In genomic region chr17:1958134-1958881, GRCh38 we compare ENCODE assay signal across 16 cellular contexts.
A peak's percentile ranks its signal among the peaks of the same experiment; 100 is the strongest.
DNase-seq lines count a peak whose midpoint lies in the region; ATAC-seq and TF ChIP-seq lines count a peak whose summit lies in the region.
"Had no signal": no experiment of that assay in that cellular context is flagged by ENCODE, and none has a peak within 500 bp of the region (broad histone marks: within the 10 kb centered on the region; RNA-seq: fewer than 3 reads in every experiment).

No MANE protein-coding gene starts in this region.

- ATAC-seq in psoas muscle = peak; percentile 55 to 76 (median 67)
- ATAC-seq: gastroesophageal sphincter had no signal

- peak overlapping the region; percentile 7 for H3K27ac ChIP-seq in psoas muscle
- H3K27ac ChIP-seq: gastroesophageal sphincter, ovary, PC-9, thoracic aorta had no signal

- WGBS in psoas muscle, 3 donors = 45 to 61% (median 55%) methylated on average over 20 to 21 of the region's 21 CpGs

- no peaks in the 10 kb centered on the region for H3K27me3 ChIP-seq in psoas muscle (ENCODE audit: insufficient read depth in 3 of 3, low read length in 2 of 3)
- H3K27me3 ChIP-seq: gastroesophageal sphincter, ovary had no signal

- intact Hi-C loops in psoas muscle (cut with DNase I) = no loop called here

- H3K4me3 ChIP-seq in psoas muscle = no peak overlapping the region
- H3K4me3 ChIP-seq: gastroesophageal sphincter, ovary, PC-9, thoracic aorta had no signal

- DNase-seq in DMS 273 (lab: John Stamatoyannopoulos, UW; ENCODE audit: unreplicated experiment) = peak; percentile 71
- DNase-seq in NCI-H2107 treated with DMSO at 0.1 percent for 48 hours (lab: John Stamatoyannopoulos, UW; ENCODE audit: unreplicated experiment) = peak; percentile 13
- DNase-seq in fibroblast of gingiva (ENCODE audit: low read depth) = peak; percentile 61
- DNase-seq in psoas muscle = no peak
- DNase-seq in NCI-H2227 (lab: John Stamatoyannopoulos, UW; ENCODE audit: unreplicated experiment) = no peak
- no peak for DNase-seq in CD1c-positive myeloid dendritic cell (ENCODE audit: extremely low spot score)
- DNase-seq in NCI-H526 (lab: John Stamatoyannopoulos, UW) = no peak
- no peak for DNase-seq in stimulated activated naive CD4-positive, alpha-beta T cell treated with Interleukin-2 at 50 U/mL for 16 hours (lab: John Stamatoyannopoulos, UW)
- DNase-seq: activated CD4-positive, CD25-positive, alpha-beta regulatory T cell treated with anti-CD3 and anti-CD28 coated beads, Interleukin-2, amount 50 U/mL, for 72 hours; CD4-positive, alpha-beta T cell; GDM1; NCI-H345; ovary; PC-9 had no signal

- peaks cover 13% of the 10 kb centered on the region for H3K4me1 ChIP-seq in psoas muscle

- H3K36me3 ChIP-seq in psoas muscle (ENCODE audit: insufficient read depth in 1 of 2, low read depth in 1 of 2) = no peaks in the 10 kb centered on the region
- H3K36me3 ChIP-seq: gastroesophageal sphincter, ovary, thoracic aorta had no signal

- no peaks in the 10 kb centered on the region for H3K9me3 ChIP-seq in psoas muscle
- H3K9me3 ChIP-seq: gastroesophageal sphincter, ovary, thoracic aorta had no signal

- TF ChIP-seq CTCF in psoas muscle (IDR thresholded peaks at IDR 0.05) = no peak

Comparison
In these comparisons a context has a peak if more than half of its experiments do, and no peak if none do; other contexts are left out.
1. DNase-seq: peak in DMS 273 (single experiment), NCI-H2107 treated with DMSO at 0.1 percent for 48 hours (single experiment) and fibroblast of gingiva (single experiment); none in psoas muscle (0 of 2), NCI-H2227 (single experiment), CD1c-positive myeloid dendritic cell (single experiment), NCI-H526 (0 of 2) and stimulated activated naive CD4-positive, alpha-beta T cell treated with Interleukin-2 at 50 U/mL for 16 hours (single experiment).